In genomic region chr14:61229475-61229888, GRCh38 we compare ENCODE assay signal across 1 cellular context.
TF ChIP-seq lines count a peak whose summit lies in the region.

No MANE protein-coding gene starts in this region.

TF ChIP-seq in H1, 55 proteins besides CTCF, POLR2A, EP300 and RAD21:
- TF ChIP-seq, protein P1, sequence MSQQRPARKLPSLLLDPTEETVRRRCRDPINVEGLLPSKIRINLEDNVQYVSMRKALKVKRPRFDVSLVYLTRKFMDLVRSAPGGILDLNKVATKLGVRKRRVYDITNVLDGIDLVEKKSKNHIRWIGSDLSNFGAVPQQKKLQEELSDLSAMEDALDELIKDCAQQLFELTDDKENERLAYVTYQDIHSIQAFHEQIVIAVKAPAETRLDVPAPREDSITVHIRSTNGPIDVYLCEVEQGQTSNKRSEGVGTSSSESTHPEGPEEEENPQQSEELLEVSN (IDR thresholded peaks at IDR 0.05) = peak; percentile 57; the same call in 1 of the 2 replicates
- TF ChIP-seq CHD1 (IDR thresholded peaks at IDR 0.05; ENCODE audit: low read depth, low read length) (no peak), SAP30 (IDR thresholded peaks at IDR 0.05; ENCODE audit: insufficient read depth, insufficient replicate concordance, low read length) (no peak), SIN3A (conservative IDR thresholded peaks at IDR 0.05 in 1 of 2, IDR thresholded peaks at IDR 0.05 in 1 of 2; ENCODE audit: low read depth in 1 of 2, low read length in 2 of 2) (no peak), NRF1 (IDR thresholded peaks at IDR 0.05; ENCODE audit: low read depth, low read length) (no peak), TAF7 (optimal IDR thresholded peaks at IDR 0.05; ENCODE audit: borderline replicate concordance, low read depth, low read length) (no peak), JUND (IDR thresholded peaks at IDR 0.05; ENCODE audit: low read length) (no peak), MAFK (IDR thresholded peaks at IDR 0.05; ENCODE audit: low read depth, low read length) (no peak)
TF ChIP-seq in H1: peak in this region for 1.
